ENCODE assay signal across 11 cellular contexts in genomic region chr3:152719264-152719663, GRCh38.
DNase-seq lines count a peak whose midpoint lies in the region; FAIRE-seq and TF ChIP-seq lines count a peak whose summit lies in the region.
"Had no signal": no experiment of that assay in that cellular context is flagged by ENCODE, and none has a peak within 500 bp of the region (broad histone marks: within the 10 kb centered on the region; RNA-seq: fewer than 3 reads in every experiment).

No MANE protein-coding gene starts in this region.

- H3K4me3 ChIP-seq in breast epithelium (no peak overlapping the region), SJCRH30 (no peak overlapping the region), fibroblast of lung (replicated peaks in 1 of 4; ENCODE audit: control extremely low read depth in 1 of 4, insufficient read depth in 1 of 4, low read depth in 3 of 4, low read length in 4 of 4) (no peak overlapping the region), kidney (ENCODE audit: low read length in 2 of 2) (no peak overlapping the region)
- H3K4me3 ChIP-seq: PC-9 had no signal

- H3K9me3 ChIP-seq in breast epithelium (no peaks in the 10 kb centered on the region), SJCRH30 (replicated peaks) (no peaks in the 10 kb centered on the region), fibroblast of lung (ENCODE audit: control insufficient read depth, insufficient read depth, low read depth, low read length) (no peaks in the 10 kb centered on the region), kidney (ENCODE audit: control insufficient read depth in 1 of 2, low read length in 2 of 2) (no peaks in the 10 kb centered on the region)

- no peak overlapping the region for H3K9ac ChIP-seq in fibroblast of lung (ENCODE audit: insufficient read depth, low read length)
- no peak overlapping the region for H3K9ac ChIP-seq in kidney (ENCODE audit: low read length in 2 of 2)

- TF ChIP-seq CTCF in MCF 10A (IDR thresholded peaks at IDR 0.05; ENCODE audit: unreplicated experiment): no peak
- TF ChIP-seq CTCF in breast epithelium (IDR thresholded peaks at IDR 0.05): no peak
- TF ChIP-seq CTCF in fibroblast of lung (conservative IDR thresholded peaks at IDR 0.05 in 1 of 2, IDR thresholded peaks at IDR 0.05 in 1 of 2; ENCODE audit: low read depth in 1 of 2, low read length in 2 of 2): no peak
- TF ChIP-seq CTCF in kidney (IDR thresholded peaks at IDR 0.05; ENCODE audit: borderline replicate concordance, extremely low read depth, insufficient read depth): no peak

- CTCF ChIA-PET in MCF 10A (lab: Yijun Ruan, JAX): interaction anchor here (0.8 to 1.1 kb wide), 2 partner anchors 116 to 239 kb away, joined by 3 read pairs; partner anchors contain the start of gene P2RY1

- intact Hi-C loops in MCF 10A (cut with micrococcal nuclease) (no loop called here), breast epithelium (cut with DNase I; ENCODE audit: low total_unique reads) (no loop called here), kidney (cut with DNase I) (no loop called here)

- no peak overlapping the region for H3K4me3 Mint-ChIP-seq in MCF 10A (ENCODE audit: unreplicated experiment)
- H3K4me3 Mint-ChIP-seq: activated CD4-positive, alpha-beta T cell treated with anti-CD3 and anti-CD28 coated beads, Interleukin-2, amount 10 ng/mL, durations not matched to agents 24 days and 14 days; activated naive CD8-positive, alpha-beta T cell treated with anti-CD3 and anti-CD28 coated beads, Interleukin-2, amount 10 ng/mL, durations not matched to agents 7 days and 5 days had no signal

- H3K4me1 ChIP-seq in breast epithelium: no peaks in the 10 kb centered on the region
- peaks cover 25% of the 10 kb centered on the region for H3K4me1 ChIP-seq in SJCRH30
- no peaks in the 10 kb centered on the region for H3K4me1 ChIP-seq in fibroblast of lung (ENCODE audit: control insufficient read depth, extremely low read depth, insufficient read depth, low read length)
- H3K4me1 ChIP-seq in kidney (ENCODE audit: control insufficient read depth in 1 of 2, insufficient read depth in 1 of 2, low read depth in 1 of 2, low read length in 2 of 2): no peaks in the 10 kb centered on the region

- H4K20me1 ChIP-seq in fibroblast of lung (ENCODE audit: control insufficient read depth, extremely low read depth, insufficient read depth, low read length): no peaks in the 10 kb centered on the region

- no peak overlapping the region for H2AFZ ChIP-seq in fibroblast of lung (ENCODE audit: low read length)
- H2AFZ ChIP-seq: PC-9 had no signal

- TF ChIP-seq POLR2A in breast epithelium (IDR thresholded peaks at IDR 0.05): no peak

- H3K27me3 ChIP-seq in breast epithelium (no peaks in the 10 kb centered on the region), SJCRH30 (no peaks in the 10 kb centered on the region), fibroblast of lung (ENCODE audit: control insufficient read depth, insufficient read depth, low read length) (no peaks in the 10 kb centered on the region)

- H3K27me3 Mint-ChIP-seq in MCF 10A (ENCODE audit: insufficient read depth, unreplicated experiment): no peaks in the 10 kb centered on the region

- DNase-seq in MCF 10A (ENCODE audit: unreplicated experiment): peak; percentile 78
- no peak for DNase-seq in breast epithelium (ENCODE audit: low spot score in 2 of 2)
- peak in 1 of 2 experiments; percentile 75 for DNase-seq in SJCRH30
- DNase-seq in fibroblast of lung (ENCODE audit: low read depth in 2 of 2): peak; percentile 49 to 70
- DNase-seq in cerebellum (ENCODE audit: low spot score): no peak
- DNase-seq in effector CD4-positive, alpha-beta T cell: no peak
- DNase-seq in NCI-H2029 (lab: John Stamatoyannopoulos, UW): no peak
- DNase-seq in kidney: no peak
- DNase-seq: activated CD4-positive, alpha-beta T cell treated with anti-CD3 and anti-CD28 coated beads, Interleukin-2, amount 10 ng/mL, durations not matched to agents 24 days and 14 days; activated naive CD8-positive, alpha-beta T cell treated with anti-CD3 and anti-CD28 coated beads, Interleukin-2, amount 10 ng/mL, durations not matched to agents 7 days and 5 days had no signal

- H3K4me2 ChIP-seq in fibroblast of lung (ENCODE audit: extremely low read depth, insufficient read depth, low read length): no peak overlapping the region
- H3K4me2 ChIP-seq: PC-9 had no signal

- H3K36me3 Mint-ChIP-seq in MCF 10A (ENCODE audit: insufficient read depth, unreplicated experiment): no peaks in the 10 kb centered on the region
- H3K36me3 Mint-ChIP-seq: activated naive CD8-positive, alpha-beta T cell treated with anti-CD3 and anti-CD28 coated beads, Interleukin-2, amount 10 ng/mL, durations not matched to agents 7 days and 5 days had no signal

- H3K4me1 Mint-ChIP-seq in MCF 10A (ENCODE audit: insufficient read depth, unreplicated experiment): peaks cover 11% of the 10 kb centered on the region
- H3K4me1 Mint-ChIP-seq: activated CD4-positive, alpha-beta T cell treated with anti-CD3 and anti-CD28 coated beads, Interleukin-2, amount 10 ng/mL, durations not matched to agents 24 days and 14 days; activated naive CD8-positive, alpha-beta T cell treated with anti-CD3 and anti-CD28 coated beads, Interleukin-2, amount 10 ng/mL, durations not matched to agents 7 days and 5 days had no signal

- FAIRE-seq in kidney (lab: Jason Lieb, UNC): no peak

- H3K27ac Mint-ChIP-seq in MCF 10A (ENCODE audit: low read depth, unreplicated experiment): peak overlapping the region; percentile 64
- H3K27ac Mint-ChIP-seq: activated CD4-positive, alpha-beta T cell treated with anti-CD3 and anti-CD28 coated beads, Interleukin-2, amount 10 ng/mL, durations not matched to agents 24 days and 14 days; activated naive CD8-positive, alpha-beta T cell treated with anti-CD3 and anti-CD28 coated beads, Interleukin-2, amount 10 ng/mL, durations not matched to agents 7 days and 5 days had no signal

- no peaks in the 10 kb centered on the region for H3K36me3 ChIP-seq in breast epithelium
- no peaks in the 10 kb centered on the region for H3K36me3 ChIP-seq in SJCRH30
- no peaks in the 10 kb centered on the region for H3K36me3 ChIP-seq in fibroblast of lung (ENCODE audit: control insufficient read depth, insufficient read depth, low read length)
- H3K36me3 ChIP-seq in kidney (ENCODE audit: control insufficient read depth in 1 of 2, insufficient read depth in 2 of 2, low read length in 2 of 2): no peaks in the 10 kb centered on the region

- no TSS peak for BruUV-seq in MCF 10A (replicated peaks; lab: Mats Ljungman, UMichigan)

- H3K79me2 ChIP-seq in fibroblast of lung (ENCODE audit: control insufficient read depth, insufficient read depth, low read length): no peaks in the 10 kb centered on the region

- no peaks in the 10 kb centered on the region for H3K9me3 Mint-ChIP-seq in MCF 10A (ENCODE audit: unreplicated experiment)
- H3K9me3 Mint-ChIP-seq: activated CD4-positive, alpha-beta T cell treated with anti-CD3 and anti-CD28 coated beads, Interleukin-2, amount 10 ng/mL, durations not matched to agents 24 days and 14 days had no signal

- POLR2A ChIA-PET in MCF 10A (lab: Yijun Ruan, JAX): interaction anchor here (0.8 to 3.1 kb wide), 5 partner anchors 9 to 80 kb away, joined by 4 to 10 read pairs (median 4); no protein-coding TSS in a partner anchor

- H3K27ac ChIP-seq in breast epithelium (no peak overlapping the region), SJCRH30 (peak overlapping the region; percentile 98), fibroblast of lung (ENCODE audit: insufficient read depth, low read length) (no peak overlapping the region), kidney (ENCODE audit: low read depth in 2 of 2, low read length in 2 of 2) (no peak overlapping the region)
- H3K27ac ChIP-seq: PC-9 had no signal

Comparison
In these comparisons a context has a peak if more than half of its experiments do, and no peak if none do; other contexts are left out.
1. DNase-seq: peak in MCF 10A (single experiment) and fibroblast of lung (2 of 2); none in breast epithelium (0 of 2), cerebellum (single experiment), effector CD4-positive, alpha-beta T cell (single experiment), NCI-H2029 (single experiment) and kidney (single experiment).